Comparison of ENCODE assay signal across 23 cellular contexts in the genomic region with DNA sequence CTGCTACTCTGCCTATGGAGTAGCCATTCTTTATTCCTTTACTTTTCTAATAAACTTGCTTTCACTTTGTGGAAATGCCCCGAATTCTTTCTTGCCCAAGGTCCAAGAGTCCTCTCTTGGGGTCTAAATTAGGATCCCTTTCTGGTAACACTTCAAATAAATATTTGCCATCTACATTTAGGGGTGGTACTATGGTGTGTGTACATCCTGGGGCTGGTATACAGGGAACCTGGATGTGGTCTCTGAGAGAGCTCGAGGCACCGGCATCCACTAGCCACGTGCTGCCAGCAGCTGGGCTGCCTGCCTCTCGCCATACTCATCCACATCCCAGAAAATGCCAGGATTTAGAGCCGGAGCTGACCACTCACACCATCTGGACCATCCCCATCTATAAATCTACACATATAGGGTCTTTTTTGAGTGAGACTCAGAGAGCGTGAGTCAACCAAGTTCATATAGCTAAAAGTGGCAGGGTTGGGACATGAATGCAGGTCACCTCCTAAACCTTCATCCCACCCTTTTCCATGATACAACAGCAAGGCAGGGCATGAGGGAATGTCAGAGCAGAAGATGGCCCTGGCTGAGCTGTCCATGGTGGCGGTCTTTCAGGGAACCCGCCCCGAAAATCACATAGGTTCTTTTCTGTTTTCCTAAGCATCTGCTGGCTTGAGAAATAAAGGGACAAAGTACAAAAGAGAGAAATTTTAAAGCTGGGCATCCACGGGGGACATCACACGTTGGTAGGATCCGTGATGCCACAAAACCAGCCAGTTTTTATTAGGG.
"Had no signal": no experiment of that assay in that cellular context is flagged by ENCODE, and none has a peak within 500 bp of the region (broad histone marks: within the 10 kb centered on the region; RNA-seq: fewer than 3 reads in every experiment).

No MANE protein-coding gene starts in this region.

- H3K36me3 Mint-ChIP-seq: activated naive CD4-positive, alpha-beta T cell treated with anti-CD3 and anti-CD28 coated beads, Interleukin-2, amount 10 ng/mL, durations not matched to agents 7 days and 5 days; stimulated activated effector memory CD8-positive, alpha-beta T cell treated with anti-CD3 and anti-CD28 coated beads, Interleukin-12 subunit alpha, Interleukin-12 subunit beta, amount 100 ng/mL, for 72 hours had no signal

- H3K36me3 ChIP-seq: brain microvascular endothelial cell, prostate gland, stomach, WERI-Rb-1 had no signal

- ATAC-seq: activated naive CD8-positive, alpha-beta T cell treated with anti-CD3 and anti-CD28 coated beads, Interleukin-2, amount 50 U/mL, for 24 hours; left lobe of liver; right cardiac atrium; stimulated activated effector memory CD8-positive, alpha-beta T cell treated with anti-CD3 and anti-CD28 coated beads, Interleukin-12 subunit alpha, Interleukin-12 subunit beta, amount 100 ng/mL, for 72 hours had no signal

- DNase-seq: activated CD4-positive, alpha-beta T cell treated with anti-CD3 and anti-CD28 coated beads for 1 hour; activated CD8-positive, alpha-beta memory T cell treated with anti-CD3 and anti-CD28 coated beads for 24 hours; activated CD8-positive, alpha-beta memory T cell treated with anti-CD3 and anti-CD28 coated beads, Interleukin-2, amount 50 U/mL, for 48 hours; activated effector memory CD4-positive, alpha-beta T cell treated with Interleukin-2 at 50 U/mL for 16 hours; activated naive CD4-positive, alpha-beta T cell treated with anti-CD3 and anti-CD28 coated beads, Interleukin-2, amount 10 ng/mL, durations not matched to agents 7 days and 5 days; activated naive CD8-positive, alpha-beta T cell treated with anti-CD3 and anti-CD28 coated beads, Interleukin-2, amount 50 U/mL, for 24 hours; activated T-cell treated with anti-CD3 and anti-CD28 coated beads, Interleukin-2, amount 50 U/mL, for 48 hours; anterior cingulate cortex; central memory CD4-positive, alpha-beta T cell; hypothalamus; kidney; right cardiac atrium; stimulated activated CD4-positive, alpha-beta T cell treated with anti-CD3 and anti-CD28 coated beads, Interleukin-15, amount 100 ng/mL, for 24 hours; stimulated activated CD4-positive, alpha-beta T cell treated with anti-CD3 and anti-CD28 coated beads, Interleukin-4, amount 100 ng/mL, for 1 hour; stomach; WERI-Rb-1 had no signal

- H3K27me3 ChIP-seq: brain microvascular endothelial cell, stomach had no signal

- H3K9me3 ChIP-seq: prostate gland had no signal

- H3K27ac ChIP-seq: brain microvascular endothelial cell, prostate gland, skin epidermis, stomach, WERI-Rb-1 had no signal

- H3K9me3 Mint-ChIP-seq: activated naive CD4-positive, alpha-beta T cell treated with anti-CD3 and anti-CD28 coated beads, Interleukin-2, amount 10 ng/mL, durations not matched to agents 7 days and 5 days had no signal

- H3K4me3 Mint-ChIP-seq: activated naive CD4-positive, alpha-beta T cell treated with anti-CD3 and anti-CD28 coated beads, Interleukin-2, amount 10 ng/mL, durations not matched to agents 7 days and 5 days; activated naive CD8-positive, alpha-beta T cell treated with anti-CD3 and anti-CD28 coated beads, Interleukin-2, amount 50 U/mL, for 24 hours; stimulated activated effector memory CD8-positive, alpha-beta T cell treated with anti-CD3 and anti-CD28 coated beads, Interleukin-12 subunit alpha, Interleukin-12 subunit beta, amount 100 ng/mL, for 72 hours had no signal

- H3K4me3 ChIP-seq: lung, prostate gland, skin epidermis, stomach had no signal

- H3K27ac Mint-ChIP-seq: activated naive CD4-positive, alpha-beta T cell treated with anti-CD3 and anti-CD28 coated beads, Interleukin-2, amount 10 ng/mL, durations not matched to agents 7 days and 5 days; activated naive CD8-positive, alpha-beta T cell treated with anti-CD3 and anti-CD28 coated beads, Interleukin-2, amount 50 U/mL, for 24 hours; stimulated activated effector memory CD8-positive, alpha-beta T cell treated with anti-CD3 and anti-CD28 coated beads, Interleukin-12 subunit alpha, Interleukin-12 subunit beta, amount 100 ng/mL, for 72 hours had no signal

- H3K4me1 Mint-ChIP-seq: activated naive CD8-positive, alpha-beta T cell treated with anti-CD3 and anti-CD28 coated beads, Interleukin-2, amount 50 U/mL, for 24 hours; stimulated activated effector memory CD8-positive, alpha-beta T cell treated with anti-CD3 and anti-CD28 coated beads, Interleukin-12 subunit alpha, Interleukin-12 subunit beta, amount 100 ng/mL, for 72 hours had no signal

- H3K27me3 Mint-ChIP-seq: activated naive CD8-positive, alpha-beta T cell treated with anti-CD3 and anti-CD28 coated beads, Interleukin-2, amount 50 U/mL, for 24 hours; type B pancreatic cell had no signal
